In genomic region chr3:153624310-153625030, GRCh38 we compare ENCODE assay signal across 16 cellular contexts.
A peak's percentile ranks its signal among the peaks of the same experiment; 100 is the strongest.
DNase-seq lines count a peak whose midpoint lies in the region; ATAC-seq and TF ChIP-seq lines count a peak whose summit lies in the region.
"Had no signal": no experiment of that assay in that cellular context is flagged by ENCODE, and none has a peak within 500 bp of the region (broad histone marks: within the 10 kb centered on the region; RNA-seq: fewer than 3 reads in every experiment).

No MANE protein-coding gene starts in this region.

- DNase-seq in T follicular helper cell (ENCODE audit: low read depth) (peak; percentile 16), mucosa of descending colon (no peak), foreskin melanocyte (no peak), SK-N-DZ (ENCODE audit: low spot score) (no peak)
- peak; percentile 44 to 55 for DNase-seq in activated T-cell treated with anti-CD3 and anti-CD28 coated beads, Interleukin-2, amount 50 U/mL, for 48 hours
- DNase-seq: activated B cell treated with CpG ODN at 0.5 μM for 24 hours, amygdala, cortex of kidney, GM23248, immature natural killer cell, NCI-H1092, NCI-H510A had no signal

- peak overlapping the region; percentile 82 for H3K27ac ChIP-seq in DOHH2 (ENCODE audit: low read depth, low read length)
- H3K27ac ChIP-seq: GM23248, suprapubic skin had no signal

- no peaks in the 10 kb centered on the region for H3K27me3 ChIP-seq in DOHH2 (ENCODE audit: control insufficient read depth, low read length)
- H3K27me3 ChIP-seq: suprapubic skin had no signal

- intact Hi-C loops in mucosa of descending colon (cut with DNase I, micrococcal nuclease), result no loop called here

- H3K4me3 ChIP-seq in DOHH2 (ENCODE audit: low read length), result peak overlapping the region; percentile 46
- H3K4me3 ChIP-seq in mucosa of descending colon, result no peak overlapping the region
- H3K4me3 ChIP-seq: GM23248, suprapubic skin had no signal

- H3F3A ChIP-seq in DOHH2 (ENCODE audit: control insufficient read depth, insufficient read depth), result peaks cover 26% of the 10 kb centered on the region

- H3K4me1 ChIP-seq in DOHH2 (ENCODE audit: control insufficient read depth, low read length) (peaks cover 88% of the 10 kb centered on the region), mucosa of descending colon (ENCODE audit: low read depth) (no peaks in the 10 kb centered on the region)
- H3K4me1 ChIP-seq: suprapubic skin had no signal

- TF ChIP-seq CTCF in DOHH2 (IDR thresholded peaks at IDR 0.05; ENCODE audit: low read depth, low read length, poor library complexity, severe bottlenecking) (no peak), mucosa of descending colon (IDR thresholded peaks at IDR 0.05) (no peak)

- H3K79me2 ChIP-seq in DOHH2 (ENCODE audit: control insufficient read depth, low read length), result no peaks in the 10 kb centered on the region

- H3K4me2 ChIP-seq in DOHH2 (ENCODE audit: low read length), result peak overlapping the region; percentile 67

- H4K20me1 ChIP-seq in DOHH2 (ENCODE audit: control insufficient read depth, insufficient read depth, low read depth, low read length), result no peaks in the 10 kb centered on the region

- no peaks in the 10 kb centered on the region for H3K9me2 ChIP-seq in DOHH2 (replicated peaks; ENCODE audit: control insufficient read depth, low read length)

- ATAC-seq in mucosa of descending colon (peak; percentile 46), GM18517 (IDR thresholded peaks at IDR 0.05; ENCODE audit: unreplicated experiment) (no peak), GM18498 (IDR thresholded peaks at IDR 0.05; ENCODE audit: unreplicated experiment) (no peak)

- H3K9me3 ChIP-seq in DOHH2 (ENCODE audit: control insufficient read depth, insufficient read depth, low read length) (peaks cover 7% of the 10 kb centered on the region; the same call in 1 of the 2 replicates), mucosa of descending colon (no peaks in the 10 kb centered on the region)

- H3K36me3 ChIP-seq in DOHH2 (ENCODE audit: control insufficient read depth, low read length) (peaks cover 12% of the 10 kb centered on the region), mucosa of descending colon (ENCODE audit: low read depth) (no peaks in the 10 kb centered on the region)
- H3K36me3 ChIP-seq: suprapubic skin had no signal

Comparison
In these comparisons a context has a peak if more than half of its experiments do, and no peak if none do; other contexts are left out.
1. DNase-seq: peak in T follicular helper cell (single experiment) and activated T-cell treated with anti-CD3 and anti-CD28 coated beads, Interleukin-2, amount 50 U/mL, for 48 hours (2 of 2); none in mucosa of descending colon (0 of 3), foreskin melanocyte (single experiment) and SK-N-DZ (single experiment).